ENCODE assay signal across 1 cellular context in the genomic region with DNA sequence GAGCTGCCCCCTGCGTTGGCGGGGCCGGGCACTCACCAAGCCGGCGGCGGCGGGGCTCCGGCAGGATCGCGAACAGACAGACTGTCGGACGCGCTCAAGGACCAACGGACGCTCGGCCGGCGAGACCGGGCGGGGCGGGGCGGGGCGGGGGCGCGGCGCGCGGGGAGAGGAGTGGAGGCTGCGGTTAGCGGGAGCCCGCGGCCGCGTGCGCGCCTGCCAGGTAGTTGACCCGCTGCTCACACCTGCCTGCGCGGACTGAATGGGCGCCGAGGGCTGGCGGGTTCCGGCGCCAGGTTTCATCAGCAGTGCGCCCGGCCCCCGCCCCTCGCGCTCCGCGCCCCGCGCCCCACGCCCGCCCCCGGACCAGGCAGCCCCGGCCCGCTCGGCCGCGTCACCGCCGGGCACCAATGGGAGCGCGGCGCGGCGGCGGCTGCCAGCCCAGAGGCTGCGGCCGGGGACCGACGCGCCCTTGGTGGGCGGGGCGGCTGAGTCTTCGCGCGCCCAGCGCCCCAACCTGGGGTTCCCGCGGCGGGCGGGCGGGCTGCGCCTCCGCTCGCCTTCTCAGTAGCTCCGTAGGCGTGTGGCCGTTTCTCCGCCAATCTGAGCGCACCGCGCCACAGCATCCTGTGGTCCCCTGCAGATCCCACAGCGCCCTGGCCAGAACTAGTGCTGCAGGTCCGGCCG.
TF ChIP-seq lines count a peak whose summit lies in the region.

A gene (minus strand): TSS at position 309 of the 684 bp plus-strand sequence. CDS start 59,500 bp downstream, outside the sequence.

TF ChIP-seq in HepG2, 621 proteins besides CTCF, POLR2A, EP300 and RAD21 (continued from another document):
- TF ChIP-seq, protein P1, sequence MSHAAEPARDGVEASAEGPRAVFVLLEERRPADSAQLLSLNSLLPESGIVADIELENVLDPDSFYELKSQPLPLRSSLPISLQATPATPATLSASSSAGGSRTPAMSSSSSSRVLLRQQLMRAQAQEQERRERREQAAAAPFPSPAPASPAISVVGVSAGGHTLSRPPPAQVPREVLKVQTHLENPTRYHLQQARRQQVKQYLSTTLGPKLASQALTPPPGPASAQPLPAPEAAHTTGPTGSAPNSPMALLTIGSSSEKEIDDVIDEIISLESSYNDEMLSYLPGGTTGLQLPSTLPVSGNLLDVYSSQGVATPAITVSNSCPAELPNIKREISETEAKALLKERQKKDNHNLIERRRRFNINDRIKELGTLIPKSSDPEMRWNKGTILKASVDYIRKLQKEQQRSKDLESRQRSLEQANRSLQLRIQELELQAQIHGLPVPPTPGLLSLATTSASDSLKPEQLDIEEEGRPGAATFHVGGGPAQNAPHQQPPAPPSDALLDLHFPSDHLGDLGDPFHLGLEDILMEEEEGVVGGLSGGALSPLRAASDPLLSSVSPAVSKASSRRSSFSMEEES (CRISPR knock-in tag; IDR thresholded peaks at IDR 0.05): no peak
- TF ChIP-seq, protein P2, sequence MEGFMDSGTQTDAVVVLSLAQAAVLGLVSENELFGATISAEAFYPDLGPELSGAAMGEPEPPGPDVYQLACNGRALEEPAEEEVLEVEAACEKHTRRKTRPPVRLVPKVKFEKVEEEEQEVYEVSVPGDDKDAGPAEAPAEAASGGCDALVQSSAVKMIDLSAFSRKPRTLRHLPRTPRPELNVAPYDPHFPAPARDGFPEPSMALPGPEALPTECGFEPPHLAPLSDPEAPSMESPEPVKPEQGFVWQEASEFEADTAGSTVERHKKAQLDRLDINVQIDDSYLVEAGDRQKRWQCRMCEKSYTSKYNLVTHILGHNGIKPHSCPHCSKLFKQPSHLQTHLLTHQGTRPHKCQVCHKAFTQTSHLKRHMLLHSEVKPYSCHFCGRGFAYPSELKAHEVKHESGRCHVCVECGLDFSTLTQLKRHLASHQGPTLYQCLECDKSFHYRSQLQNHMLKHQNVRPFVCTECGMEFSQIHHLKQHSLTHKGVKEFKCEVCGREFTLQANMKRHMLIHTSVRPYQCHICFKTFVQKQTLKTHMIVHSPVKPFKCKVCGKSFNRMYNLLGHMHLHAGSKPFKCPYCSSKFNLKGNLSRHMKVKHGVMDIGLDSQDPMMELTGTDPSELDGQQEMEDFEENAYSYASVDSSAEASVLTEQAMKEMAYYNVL (CRISPR knock-in tag; IDR thresholded peaks at IDR 0.05; ENCODE audit: borderline replicate concordance): no peak
- TF ChIP-seq ZNF557 (CRISPR knock-in tag; IDR thresholded peaks at IDR 0.05): no peak
- no peak for TF ChIP-seq GLI4 (CRISPR knock-in tag; IDR thresholded peaks at IDR 0.05; ENCODE audit: borderline replicate concordance)
- TF ChIP-seq ZNF251 (CRISPR knock-in tag; IDR thresholded peaks at IDR 0.05): no peak
- no peak for TF ChIP-seq ZNF350 (CRISPR knock-in tag; IDR thresholded peaks at IDR 0.05; ENCODE audit: borderline replicate concordance, low read depth)
- no peak for TF ChIP-seq NR2F2 (IDR thresholded peaks at IDR 0.05; ENCODE audit: borderline replicate concordance, low read depth)
- no peak for TF ChIP-seq MEF2D (CRISPR knock-in tag; IDR thresholded peaks at IDR 0.05)
- TF ChIP-seq SRSF9 (IDR thresholded peaks at IDR 0.05; ENCODE audit: borderline replicate concordance, insufficient read depth, low read depth, low read length, poor library complexity, severe bottlenecking): no peak
- no peak for TF ChIP-seq MAFF (IDR thresholded peaks at IDR 0.05; ENCODE audit: low read depth, low read length)
- TF ChIP-seq, protein P3, sequence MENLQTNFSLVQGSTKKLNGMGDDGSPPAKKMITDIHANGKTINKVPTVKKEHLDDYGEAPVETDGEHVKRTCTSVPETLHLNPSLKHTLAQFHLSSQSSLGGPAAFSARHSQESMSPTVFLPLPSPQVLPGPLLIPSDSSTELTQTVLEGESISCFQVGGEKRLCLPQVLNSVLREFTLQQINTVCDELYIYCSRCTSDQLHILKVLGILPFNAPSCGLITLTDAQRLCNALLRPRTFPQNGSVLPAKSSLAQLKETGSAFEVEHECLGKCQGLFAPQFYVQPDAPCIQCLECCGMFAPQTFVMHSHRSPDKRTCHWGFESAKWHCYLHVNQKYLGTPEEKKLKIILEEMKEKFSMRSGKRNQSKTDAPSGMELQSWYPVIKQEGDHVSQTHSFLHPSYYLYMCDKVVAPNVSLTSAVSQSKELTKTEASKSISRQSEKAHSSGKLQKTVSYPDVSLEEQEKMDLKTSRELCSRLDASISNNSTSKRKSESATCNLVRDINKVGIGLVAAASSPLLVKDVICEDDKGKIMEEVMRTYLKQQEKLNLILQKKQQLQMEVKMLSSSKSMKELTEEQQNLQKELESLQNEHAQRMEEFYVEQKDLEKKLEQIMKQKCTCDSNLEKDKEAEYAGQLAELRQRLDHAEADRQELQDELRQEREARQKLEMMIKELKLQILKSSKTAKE (CRISPR knock-in tag; IDR thresholded peaks at IDR 0.05; ENCODE audit: borderline replicate concordance): no peak
- no peak for TF ChIP-seq HCFC1 (IDR thresholded peaks at IDR 0.05; ENCODE audit: low read depth, low read length)
- TF ChIP-seq, protein P4, sequence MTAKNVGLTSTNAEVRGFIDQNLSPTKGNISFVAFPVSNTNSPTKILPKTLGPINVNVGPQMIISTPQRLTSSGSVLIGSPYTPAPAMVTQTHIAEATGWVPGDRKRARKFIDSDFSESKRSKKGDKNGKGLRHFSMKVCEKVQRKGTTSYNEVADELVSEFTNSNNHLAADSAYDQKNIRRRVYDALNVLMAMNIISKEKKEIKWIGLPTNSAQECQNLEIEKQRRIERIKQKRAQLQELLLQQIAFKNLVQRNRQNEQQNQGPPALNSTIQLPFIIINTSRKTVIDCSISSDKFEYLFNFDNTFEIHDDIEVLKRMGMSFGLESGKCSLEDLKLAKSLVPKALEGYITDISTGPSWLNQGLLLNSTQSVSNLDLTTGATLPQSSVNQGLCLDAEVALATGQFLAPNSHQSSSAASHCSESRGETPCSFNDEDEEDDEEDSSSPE (CRISPR knock-in tag; IDR thresholded peaks at IDR 0.05): peak; percentile 76
- no peak for TF ChIP-seq ZSCAN30 (CRISPR knock-in tag; IDR thresholded peaks at IDR 0.05)
- TF ChIP-seq, protein P5, sequence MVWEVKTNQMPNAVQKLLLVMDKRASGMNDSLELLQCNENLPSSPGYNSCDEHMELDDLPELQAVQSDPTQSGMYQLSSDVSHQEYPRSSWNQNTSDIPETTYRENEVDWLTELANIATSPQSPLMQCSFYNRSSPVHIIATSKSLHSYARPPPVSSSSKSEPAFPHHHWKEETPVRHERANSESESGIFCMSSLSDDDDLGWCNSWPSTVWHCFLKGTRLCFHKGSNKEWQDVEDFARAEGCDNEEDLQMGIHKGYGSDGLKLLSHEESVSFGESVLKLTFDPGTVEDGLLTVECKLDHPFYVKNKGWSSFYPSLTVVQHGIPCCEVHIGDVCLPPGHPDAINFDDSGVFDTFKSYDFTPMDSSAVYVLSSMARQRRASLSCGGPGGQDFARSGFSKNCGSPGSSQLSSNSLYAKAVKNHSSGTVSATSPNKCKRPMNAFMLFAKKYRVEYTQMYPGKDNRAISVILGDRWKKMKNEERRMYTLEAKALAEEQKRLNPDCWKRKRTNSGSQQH (CRISPR knock-in tag; IDR thresholded peaks at IDR 0.05; ENCODE audit: low read depth): no peak
- no peak for TF ChIP-seq NFE2L1 (CRISPR knock-in tag; IDR thresholded peaks at IDR 0.05; ENCODE audit: borderline replicate concordance)
- TF ChIP-seq, protein P6, sequence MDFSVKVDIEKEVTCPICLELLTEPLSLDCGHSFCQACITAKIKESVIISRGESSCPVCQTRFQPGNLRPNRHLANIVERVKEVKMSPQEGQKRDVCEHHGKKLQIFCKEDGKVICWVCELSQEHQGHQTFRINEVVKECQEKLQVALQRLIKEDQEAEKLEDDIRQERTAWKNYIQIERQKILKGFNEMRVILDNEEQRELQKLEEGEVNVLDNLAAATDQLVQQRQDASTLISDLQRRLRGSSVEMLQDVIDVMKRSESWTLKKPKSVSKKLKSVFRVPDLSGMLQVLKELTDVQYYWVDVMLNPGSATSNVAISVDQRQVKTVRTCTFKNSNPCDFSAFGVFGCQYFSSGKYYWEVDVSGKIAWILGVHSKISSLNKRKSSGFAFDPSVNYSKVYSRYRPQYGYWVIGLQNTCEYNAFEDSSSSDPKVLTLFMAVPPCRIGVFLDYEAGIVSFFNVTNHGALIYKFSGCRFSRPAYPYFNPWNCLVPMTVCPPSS (IDR thresholded peaks at IDR 0.05): no peak
- TF ChIP-seq, protein P7, sequence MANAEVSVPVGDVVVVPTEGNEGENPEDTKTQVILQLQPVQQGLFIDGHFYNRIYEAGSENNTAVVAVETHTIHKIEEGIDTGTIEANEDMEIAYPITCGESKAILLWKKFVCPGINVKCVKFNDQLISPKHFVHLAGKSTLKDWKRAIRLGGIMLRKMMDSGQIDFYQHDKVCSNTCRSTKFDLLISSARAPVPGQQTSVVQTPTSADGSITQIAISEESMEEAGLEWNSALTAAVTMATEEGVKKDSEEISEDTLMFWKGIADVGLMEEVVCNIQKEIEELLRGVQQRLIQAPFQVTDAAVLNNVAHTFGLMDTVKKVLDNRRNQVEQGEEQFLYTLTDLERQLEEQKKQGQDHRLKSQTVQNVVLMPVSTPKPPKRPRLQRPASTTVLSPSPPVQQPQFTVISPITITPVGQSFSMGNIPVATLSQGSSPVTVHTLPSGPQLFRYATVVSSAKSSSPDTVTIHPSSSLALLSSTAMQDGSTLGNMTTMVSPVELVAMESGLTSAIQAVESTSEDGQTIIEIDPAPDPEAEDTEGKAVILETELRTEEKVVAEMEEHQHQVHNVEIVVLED (CRISPR knock-in tag; IDR thresholded peaks at IDR 0.05; ENCODE audit: borderline replicate concordance): no peak
- TF ChIP-seq, protein P8, sequence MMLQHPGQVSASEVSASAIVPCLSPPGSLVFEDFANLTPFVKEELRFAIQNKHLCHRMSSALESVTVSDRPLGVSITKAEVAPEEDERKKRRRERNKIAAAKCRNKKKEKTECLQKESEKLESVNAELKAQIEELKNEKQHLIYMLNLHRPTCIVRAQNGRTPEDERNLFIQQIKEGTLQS (CRISPR knock-in tag; IDR thresholded peaks at IDR 0.05): no peak
- TF ChIP-seq, protein P9, sequence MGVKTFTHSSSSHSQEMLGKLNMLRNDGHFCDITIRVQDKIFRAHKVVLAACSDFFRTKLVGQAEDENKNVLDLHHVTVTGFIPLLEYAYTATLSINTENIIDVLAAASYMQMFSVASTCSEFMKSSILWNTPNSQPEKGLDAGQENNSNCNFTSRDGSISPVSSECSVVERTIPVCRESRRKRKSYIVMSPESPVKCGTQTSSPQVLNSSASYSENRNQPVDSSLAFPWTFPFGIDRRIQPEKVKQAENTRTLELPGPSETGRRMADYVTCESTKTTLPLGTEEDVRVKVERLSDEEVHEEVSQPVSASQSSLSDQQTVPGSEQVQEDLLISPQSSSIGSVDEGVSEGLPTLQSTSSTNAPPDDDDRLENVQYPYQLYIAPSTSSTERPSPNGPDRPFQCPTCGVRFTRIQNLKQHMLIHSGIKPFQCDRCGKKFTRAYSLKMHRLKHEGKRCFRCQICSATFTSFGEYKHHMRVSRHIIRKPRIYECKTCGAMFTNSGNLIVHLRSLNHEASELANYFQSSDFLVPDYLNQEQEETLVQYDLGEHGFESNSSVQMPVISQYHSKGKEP (CRISPR knock-in tag; IDR thresholded peaks at IDR 0.05): no peak
- peak; percentile 41; the same call in 1 of the 2 replicates for TF ChIP-seq POLR2G (IDR thresholded peaks at IDR 0.05; ENCODE audit: low read depth, low read length)
- TF ChIP-seq NRL (CRISPR knock-in tag; IDR thresholded peaks at IDR 0.05; ENCODE audit: borderline replicate concordance): no peak
- no peak for TF ChIP-seq ZNF143 (CRISPR knock-in tag; IDR thresholded peaks at IDR 0.05)
- no peak for TF ChIP-seq ZNF432 (CRISPR knock-in tag; IDR thresholded peaks at IDR 0.05; ENCODE audit: borderline replicate concordance)
- no peak for TF ChIP-seq JARID2 (CRISPR knock-in tag; IDR thresholded peaks at IDR 0.05; ENCODE audit: insufficient replicate concordance)
- TF ChIP-seq, protein P10, sequence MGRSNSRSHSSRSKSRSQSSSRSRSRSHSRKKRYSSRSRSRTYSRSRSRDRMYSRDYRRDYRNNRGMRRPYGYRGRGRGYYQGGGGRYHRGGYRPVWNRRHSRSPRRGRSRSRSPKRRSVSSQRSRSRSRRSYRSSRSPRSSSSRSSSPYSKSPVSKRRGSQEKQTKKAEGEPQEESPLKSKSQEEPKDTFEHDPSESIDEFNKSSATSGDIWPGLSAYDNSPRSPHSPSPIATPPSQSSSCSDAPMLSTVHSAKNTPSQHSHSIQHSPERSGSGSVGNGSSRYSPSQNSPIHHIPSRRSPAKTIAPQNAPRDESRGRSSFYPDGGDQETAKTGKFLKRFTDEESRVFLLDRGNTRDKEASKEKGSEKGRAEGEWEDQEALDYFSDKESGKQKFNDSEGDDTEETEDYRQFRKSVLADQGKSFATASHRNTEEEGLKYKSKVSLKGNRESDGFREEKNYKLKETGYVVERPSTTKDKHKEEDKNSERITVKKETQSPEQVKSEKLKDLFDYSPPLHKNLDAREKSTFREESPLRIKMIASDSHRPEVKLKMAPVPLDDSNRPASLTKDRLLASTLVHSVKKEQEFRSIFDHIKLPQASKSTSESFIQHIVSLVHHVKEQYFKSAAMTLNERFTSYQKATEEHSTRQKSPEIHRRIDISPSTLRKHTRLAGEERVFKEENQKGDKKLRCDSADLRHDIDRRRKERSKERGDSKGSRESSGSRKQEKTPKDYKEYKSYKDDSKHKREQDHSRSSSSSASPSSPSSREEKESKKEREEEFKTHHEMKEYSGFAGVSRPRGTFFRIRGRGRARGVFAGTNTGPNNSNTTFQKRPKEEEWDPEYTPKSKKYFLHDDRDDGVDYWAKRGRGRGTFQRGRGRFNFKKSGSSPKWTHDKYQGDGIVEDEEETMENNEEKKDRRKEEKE (IDR thresholded peaks at IDR 0.05): no peak
- no peak for TF ChIP-seq KDM6A (CRISPR knock-in tag; IDR thresholded peaks at IDR 0.05; ENCODE audit: low read depth)
- TF ChIP-seq, protein P11, sequence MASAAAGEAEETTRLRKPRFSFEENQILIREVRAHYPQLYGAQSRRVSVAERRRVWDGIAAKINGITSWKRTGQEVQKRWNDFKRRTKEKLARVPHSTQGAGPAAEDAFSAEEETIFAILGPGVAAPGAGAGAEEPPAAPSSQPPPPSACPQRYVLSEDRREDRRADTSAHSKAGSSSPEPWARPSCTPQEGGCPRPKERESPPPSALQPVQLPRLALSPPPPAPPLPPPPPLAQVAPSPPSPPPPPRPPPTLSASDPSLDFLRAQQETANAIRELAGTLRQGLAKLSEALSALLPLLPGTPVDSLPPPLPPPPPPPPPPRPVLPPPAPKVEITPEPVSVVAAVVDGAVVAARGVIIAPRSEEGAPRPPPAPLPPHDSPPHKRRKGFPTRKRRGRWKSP (CRISPR knock-in tag; IDR thresholded peaks at IDR 0.05): no peak
- TF ChIP-seq AGO2 (optimal IDR thresholded peaks at IDR 0.05; ENCODE audit: low read depth, low read length): peak; percentile 1
- TF ChIP-seq, protein P12, sequence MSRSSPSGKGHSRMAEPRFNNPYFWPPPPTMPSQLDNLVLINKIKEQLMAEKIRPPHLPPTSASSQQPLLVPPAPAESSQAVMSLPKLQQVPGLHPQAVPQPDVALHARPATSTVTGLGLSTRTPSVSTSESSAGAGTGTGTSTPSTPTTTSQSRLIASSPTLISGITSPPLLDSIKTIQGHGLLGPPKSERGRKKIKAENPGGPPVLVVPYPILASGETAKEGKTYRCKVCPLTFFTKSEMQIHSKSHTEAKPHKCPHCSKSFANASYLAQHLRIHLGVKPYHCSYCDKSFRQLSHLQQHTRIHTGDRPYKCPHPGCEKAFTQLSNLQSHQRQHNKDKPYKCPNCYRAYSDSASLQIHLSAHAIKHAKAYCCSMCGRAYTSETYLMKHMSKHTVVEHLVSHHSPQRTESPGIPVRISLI (CRISPR knock-in tag; IDR thresholded peaks at IDR 0.05; ENCODE audit: borderline replicate concordance): no peak
